Comparison of ENCODE assay signal across 9 cellular contexts in the genomic region with DNA sequence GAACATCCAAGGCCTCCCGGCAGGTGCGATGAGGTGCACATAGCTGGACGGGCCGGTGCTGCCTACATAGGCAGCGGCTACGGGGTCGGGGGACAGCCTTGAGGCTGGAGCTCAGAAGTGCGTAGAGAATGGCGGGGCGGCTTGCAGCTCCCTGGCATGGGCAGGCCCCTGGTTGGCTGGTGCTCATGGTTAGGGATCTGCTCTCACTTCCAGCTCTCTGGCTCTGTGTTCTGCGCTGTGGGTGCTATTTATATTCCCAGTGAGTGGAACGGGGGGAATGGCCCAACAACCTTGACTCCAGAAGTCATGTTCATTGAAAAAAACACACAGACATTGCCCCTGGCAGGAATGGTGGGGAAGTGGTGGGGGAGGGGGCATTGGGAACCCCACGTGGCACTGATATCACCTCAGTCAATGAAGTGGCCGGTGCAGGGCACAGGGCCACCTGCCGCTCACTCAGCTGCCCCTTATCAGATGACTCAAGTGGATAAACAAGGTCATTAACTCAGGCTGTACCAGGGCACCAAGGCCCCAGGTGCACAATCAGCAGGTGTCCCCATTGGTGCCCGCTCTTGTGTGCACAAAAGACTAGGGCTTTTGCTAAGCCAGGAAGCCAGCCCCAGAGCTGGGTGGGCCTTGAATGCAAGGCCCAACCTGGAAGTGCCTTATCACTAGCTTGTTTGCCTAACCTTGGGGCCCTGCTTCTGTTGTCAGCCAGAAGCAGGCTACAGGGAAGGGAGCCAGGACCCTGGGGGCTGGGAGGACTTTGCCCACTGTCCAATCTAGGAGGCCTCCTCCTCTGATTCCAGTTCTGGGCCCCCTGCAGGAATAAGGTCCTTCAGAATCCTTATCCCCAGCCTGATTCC. TPM values are rescaled to one million over a fixed set of nuclear protein-coding genes. Genes with fewer than 3 reads are reported as not detected.
DNase-seq lines count a peak whose midpoint lies in the region; ATAC-seq and TF ChIP-seq lines count a peak whose summit lies in the region.
"Had no signal": no experiment of that assay in that cellular context is flagged by ENCODE, and none has a peak within 500 bp of the region (broad histone marks: within the 10 kb centered on the region; RNA-seq: fewer than 3 reads in every experiment).

A gene with protein sequence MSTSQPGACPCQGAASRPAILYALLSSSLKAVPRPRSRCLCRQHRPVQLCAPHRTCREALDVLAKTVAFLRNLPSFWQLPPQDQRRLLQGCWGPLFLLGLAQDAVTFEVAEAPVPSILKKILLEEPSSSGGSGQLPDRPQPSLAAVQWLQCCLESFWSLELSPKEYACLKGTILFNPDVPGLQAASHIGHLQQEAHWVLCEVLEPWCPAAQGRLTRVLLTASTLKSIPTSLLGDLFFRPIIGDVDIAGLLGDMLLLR (minus strand): TSS at position 222 of the 866 bp plus-strand sequence. CDS start 35 bp downstream, at position 187.

- no peaks in the 10 kb centered on the region for H3K9me3 ChIP-seq in gastrocnemius medialis

- peak within 1 kb of the TSS in 1 of 4 donors; percentile 18 for H3K4me3 ChIP-seq in gastrocnemius medialis

- peak in 68 of 76 experiments; percentile 10 to 80 (median 58) for DNase-seq in HUDEP-2 (lab: John Stamatoyannopoulos, UW; ENCODE audit: unreplicated experiment in 76 of 76)
- DNase-seq in NCI-H510A (lab: John Stamatoyannopoulos, UW), result peak; percentile 98
- DNase-seq in Right ventricle myocardium superior, result peak; percentile 75
- peak; percentile 33 to 57 for DNase-seq in gastrocnemius medialis
- no peak for DNase-seq in HFFc6
- no peak for DNase-seq in hypothalamus (lab: John Stamatoyannopoulos, UW)
- no peak for DNase-seq in RWPE1 (ENCODE audit: low spot score)

- no peak for TF ChIP-seq POLR2A in gastrocnemius medialis (IDR thresholded peaks at IDR 0.05)

- H3K4me1 ChIP-seq in gastrocnemius medialis, result peaks cover 8 to 9% of the 10 kb centered on the region in 2 donors

- POLR2A ChIA-PET in RWPE1 (lab: Yijun Ruan, JAX; ENCODE audit: low non-redundant PET), result interaction anchor here (0.5 kb wide), 1 partner anchor 44 kb away, joined by 4 read pairs; no protein-coding TSS in a partner anchor

- H3K9me3 Mint-ChIP-seq in HFFc6, result no peaks in the 10 kb centered on the region
- H3K9me3 Mint-ChIP-seq: mesothelial cell of epicardium had no signal

- no peak within 1 kb of the TSS for H3K27ac Mint-ChIP-seq in HFFc6
- H3K27ac Mint-ChIP-seq: mesothelial cell of epicardium had no signal

- no peaks in the 10 kb centered on the region for H3K27me3 ChIP-seq in gastrocnemius medialis

- in situ Hi-C loops in gastrocnemius medialis (cut with MboI; ENCODE audit: low sequenced_read_pairs in 4 of 4), result no loop called here

- no peaks in the 10 kb centered on the region for H3K4me1 Mint-ChIP-seq in HFFc6 (ENCODE audit: low read depth)
- H3K4me1 Mint-ChIP-seq: mesothelial cell of epicardium had no signal

- H3K27ac ChIP-seq in gastrocnemius medialis, result peak within 1 kb of the TSS; percentile 72 to 74 (median 73)
- no peak within 1 kb of the TSS for H3K27ac ChIP-seq in RWPE1

- ATAC-seq in Right ventricle myocardium superior (ENCODE audit: poor library complexity) (peak; percentile 82), gastrocnemius medialis (peak; percentile 71 to 79), GM19467 (IDR thresholded peaks at IDR 0.05; ENCODE audit: unreplicated experiment) (no peak)

- CTCF ChIA-PET in RWPE1 (lab: Yijun Ruan, JAX), result interaction anchor here (0.7 kb wide), 1 partner anchor 36 kb away, joined by 4 read pairs; no protein-coding TSS in a partner anchor

- no peaks in the 10 kb centered on the region for H3K36me3 Mint-ChIP-seq in HFFc6 (ENCODE audit: low read depth)
- H3K36me3 Mint-ChIP-seq: mesothelial cell of epicardium had no signal

- H3K36me3 ChIP-seq in gastrocnemius medialis, result no peaks in the 10 kb centered on the region

- no peak for TF ChIP-seq CTCF in gastrocnemius medialis (IDR thresholded peaks at IDR 0.05 in 4 of 5, conservative IDR thresholded peaks at IDR 0.05 in 1 of 5)
- no peak for TF ChIP-seq CTCF in HFFc6 (IDR thresholded peaks at IDR 0.05)
- no peak for TF ChIP-seq CTCF in RWPE1 (conservative IDR thresholded peaks at IDR 0.05; ENCODE audit: low read depth)

- no peak within 1 kb of the TSS for H3K4me3 Mint-ChIP-seq in HFFc6
- H3K4me3 Mint-ChIP-seq: mesothelial cell of epicardium had no signal

- intact Hi-C loops in Right ventricle myocardium superior (cut with DNase I), result no loop called here
- intact Hi-C loops in gastrocnemius medialis (cut with DNase I; ENCODE audit: low total_unique reads), result no loop called here

- H3K27me3 Mint-ChIP-seq in HFFc6 (ENCODE audit: insufficient read depth), result peaks cover 12% of the 10 kb centered on the region

RNA-seq across cellular contexts. Expression of the gene that starts here (rescaled TPM):
- total RNA-seq in Right ventricle myocardium superior (5.1 TPM), gastrocnemius medialis (under 1 TPM in 1 of 4 donors, not detected in 3; 0.31 TPM)
- total RNA-seq in HFFc6 (2021; fragmentation: NEBNext Ultra II Directional; extraction: Animal tissue kit (Norgen Biotek cat#: 25700)), result not detected
- total RNA-seq: mesothelial cell of epicardium had no signal

Comparison
In these comparisons a context has a peak if more than half of its experiments do, and no peak if none do; other contexts are left out.
1. Peak in DNase-seq, ATAC-seq and H3K27ac ChIP-seq in gastrocnemius medialis; RNA of the gene not detected or under 1 TPM.
2. DNase-seq: peak in HUDEP-2 (68 of 76), NCI-H510A (single experiment) and Right ventricle myocardium superior (single experiment); none in HFFc6 (single experiment), hypothalamus (0 of 51) and RWPE1 (single experiment).